In the genomic region with DNA sequence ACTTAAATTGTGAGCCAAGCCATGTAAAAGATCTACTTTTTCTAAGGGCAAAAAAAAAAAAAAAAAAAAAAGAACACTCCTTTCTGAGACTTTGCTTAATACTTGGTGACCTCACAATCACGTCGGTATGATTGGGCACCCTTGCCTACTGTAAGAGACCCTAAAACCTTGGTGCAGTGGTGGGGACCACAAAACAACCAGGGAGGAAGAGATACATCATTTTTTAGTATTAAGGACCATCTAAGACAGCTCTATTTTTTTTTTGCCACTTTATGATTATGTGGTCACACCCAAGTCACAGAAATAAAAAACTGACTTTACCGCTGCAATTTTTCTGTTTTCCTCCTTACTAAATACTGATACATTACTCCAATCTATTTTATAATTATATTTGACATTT, we compare ENCODE assay signal across 21 cellular contexts.
"Had no signal": no experiment of that assay in that cellular context is flagged by ENCODE, and none has a peak within 500 bp of the region (broad histone marks: within the 10 kb centered on the region; RNA-seq: fewer than 3 reads in every experiment).

No MANE protein-coding gene starts in this region.

- H3K36me3 Mint-ChIP-seq: WTC11 had no signal

- H3K36me3 ChIP-seq: adrenal gland had no signal

- H3K9me3 Mint-ChIP-seq: activated naive CD8-positive, alpha-beta T cell treated with anti-CD3 and anti-CD28 coated beads, Interleukin-2, amount 10 ng/mL, durations not matched to agents 7 days and 5 days; WTC11 had no signal

- H2AFZ ChIP-seq: PC-9 had no signal

- H3K4me1 ChIP-seq: adrenal gland had no signal

- ATAC-seq: WTC11 had no signal

- H3K27ac ChIP-seq: adrenal gland, PC-9 had no signal

- H3K4me3 ChIP-seq: adrenal gland, K562, PC-9 had no signal

- H3K4me1 Mint-ChIP-seq: WTC11 had no signal

- H3K4me3 Mint-ChIP-seq: activated naive CD8-positive, alpha-beta T cell treated with anti-CD3 and anti-CD28 coated beads, Interleukin-2, amount 10 ng/mL, durations not matched to agents 7 days and 5 days; WTC11 had no signal

- DNase-seq: activated CD4-positive, alpha-beta T cell treated with anti-CD3 and anti-CD28 coated beads for 48 hours; activated CD4-positive, alpha-beta T cell treated with anti-CD3 and anti-CD28 coated beads, Interleukin-2, amount 50 U/mL, for 4 hours; activated CD4-positive, CD25-positive, alpha-beta regulatory T cell treated with anti-CD3 and anti-CD28 coated beads, Interleukin-2, amount 50 U/mL, for 72 hours; activated CD8-positive, alpha-beta memory T cell treated with anti-CD3 and anti-CD28 coated beads for 24 hours; activated naive CD4-positive, alpha-beta T cell treated with anti-CD3 and anti-CD28 coated beads, Interleukin-2, amount 50 U/mL, for 16 hours; activated naive CD8-positive, alpha-beta T cell treated with anti-CD3 and anti-CD28 coated beads, Interleukin-2, amount 10 ng/mL, durations not matched to agents 7 days and 5 days; activated T-cell treated with anti-CD3 and anti-CD28 coated beads, Interleukin-2, amount 50 U/mL, for 48 hours; adrenal gland; anterior cingulate cortex; central memory CD4-positive, alpha-beta T cell; Kasumi-1; NCI-H1048; NCI-H146; NCI-H187 treated with DMSO at 0.1 percent for 48 hours; NCI-H2081 treated with DMSO at 0.1 percent for 48 hours; NCI-H446; NCI-H524; SHP77 treated with DMSO at 0.1 percent for 48 hours had no signal

- H3K27me3 Mint-ChIP-seq: activated naive CD8-positive, alpha-beta T cell treated with anti-CD3 and anti-CD28 coated beads, Interleukin-2, amount 10 ng/mL, durations not matched to agents 7 days and 5 days had no signal

- H3K27ac Mint-ChIP-seq: activated naive CD8-positive, alpha-beta T cell treated with anti-CD3 and anti-CD28 coated beads, Interleukin-2, amount 10 ng/mL, durations not matched to agents 7 days and 5 days; WTC11 had no signal

- H3K4me2 ChIP-seq: PC-9 had no signal

- H3K9me3 ChIP-seq: adrenal gland had no signal
